ENCODE assay signal across 14 cellular contexts in genomic region chr13:95620498-95621140, GRCh38. TPM values are rescaled to one million over a fixed set of nuclear protein-coding genes. Genes with fewer than 3 reads are reported as not detected.
"Had no signal": no experiment of that assay in that cellular context is flagged by ENCODE, and none has a peak within 500 bp of the region (broad histone marks: within the 10 kb centered on the region; RNA-seq: fewer than 3 reads in every experiment).

No MANE protein-coding gene starts in this region.

- ATAC-seq: activated CD8-positive, alpha-beta memory T cell treated with anti-CD3 and anti-CD28 coated beads, Interleukin-2, amount 10 ng/mL, durations not matched to agents 7 days and 5 days; gastrocnemius medialis; psoas muscle had no signal

- H3K36me3 ChIP-seq: gastrocnemius medialis, right lobe of liver had no signal

- H3K27ac ChIP-seq: epithelial cell of prostate, gastrocnemius medialis, psoas muscle, right lobe of liver had no signal

- H3K4me3 ChIP-seq: dorsolateral prefrontal cortex, gastrocnemius medialis, psoas muscle, right lobe of liver had no signal

- H3K9me3 ChIP-seq: gastrocnemius medialis, psoas muscle, right lobe of liver had no signal

- H3K27me3 ChIP-seq: dorsolateral prefrontal cortex, gastrocnemius medialis, right lobe of liver had no signal

- H3K4me1 ChIP-seq: gastrocnemius medialis, psoas muscle, right lobe of liver had no signal

- DNase-seq: activated B cell treated with CpG ODN at 0.5 μM for 24 hours; activated CD4-positive, alpha-beta memory T cell treated with anti-CD3 and anti-CD28 coated beads, Interleukin-2, amount 10 ng/mL, durations not matched to agents 7 days and 5 days; activated CD4-positive, alpha-beta T cell treated with anti-CD3 and anti-CD28 coated beads for 4 hours; activated CD8-positive, alpha-beta memory T cell treated with anti-CD3 and anti-CD28 coated beads, Interleukin-2, amount 10 ng/mL, durations not matched to agents 7 days and 5 days; activated naive CD8-positive, alpha-beta T cell treated with anti-CD3 and anti-CD28 coated beads for 36 hours; gastrocnemius medialis; naive thymus-derived CD4-positive, alpha-beta T cell; psoas muscle; small intestine; stimulated activated CD4-positive, alpha-beta T cell treated with anti-CD3 and anti-CD28 coated beads, Interleukin-15, amount 100 ng/mL, for 24 hours; stimulated activated CD4-positive, alpha-beta T cell treated with anti-CD3 and anti-CD28 coated beads, Interleukin-2, amount 100 ng/mL, for 48 hours had no signal

RNA-seq across cellular contexts. Expression of gene DZIP1, which starts 23.9 kb away (rescaled TPM):
- total RNA-seq: activated B cell treated with CpG ODN at 0.5 μM for 24 hours; naive thymus-derived CD4-positive, alpha-beta T cell had no signal
- polyA plus RNA-seq: naive thymus-derived CD4-positive, alpha-beta T cell had no signal
